In the genomic region with DNA sequence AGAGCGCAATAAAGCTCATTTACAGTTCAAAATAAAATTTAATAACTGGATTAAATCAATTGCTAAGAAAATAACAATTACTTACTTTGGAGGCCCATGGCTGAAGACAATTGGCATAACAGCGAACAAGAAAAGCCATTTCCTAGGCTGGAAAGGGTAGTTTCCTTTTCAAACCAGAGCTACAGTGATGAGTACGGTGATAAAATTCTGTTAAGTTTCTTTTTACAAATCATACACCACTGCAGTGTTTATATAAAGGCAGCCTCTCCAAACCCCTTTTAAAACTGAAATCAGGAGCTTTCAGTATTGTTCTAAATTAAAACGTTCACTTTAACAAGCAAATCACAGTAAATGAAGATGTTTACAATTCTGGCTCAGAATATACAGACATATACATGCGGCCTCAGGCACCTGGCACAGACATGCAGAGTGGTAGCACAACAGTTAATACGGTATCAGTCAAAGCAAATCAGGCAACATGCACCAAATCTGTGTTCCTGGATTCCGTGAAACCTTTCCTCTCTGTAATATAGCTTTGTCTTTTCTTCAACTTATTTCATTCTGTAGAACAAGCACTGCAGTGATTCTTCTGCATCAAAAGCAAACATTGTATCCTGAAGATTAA, we compare ENCODE assay signal across 11 cellular contexts.
DNase-seq lines count a peak whose midpoint lies in the region; ATAC-seq, FAIRE-seq and TF ChIP-seq lines count a peak whose summit lies in the region.
"Had no signal": no experiment of that assay in that cellular context is flagged by ENCODE, and none has a peak within 500 bp of the region (broad histone marks: within the 10 kb centered on the region; RNA-seq: fewer than 3 reads in every experiment).

No MANE protein-coding gene starts in this region.

- 78% methylated on average over 7 of the region's 7 CpGs for whole genome bisulfite sequencing in mammary epithelial cell (ENCODE audit: low coverage, missing lambda C conversion rate)
- 61 to 63% methylated on average over 6 to 7 of the region's 7 CpGs for WGBS in transverse colon (ENCODE audit: low coverage in 1 of 2), 2 donors

- peaks cover 7% of the 10 kb centered on the region for H3K79me2 ChIP-seq in mammary epithelial cell (ENCODE audit: insufficient read depth, low read length)

- H3K27me3 Mint-ChIP-seq in activated T-helper 17 cell treated with anti-CD3 and anti-CD28 coated beads, Interleukin-2, amount 50 U/mL, for 72 hours: no peaks in the 10 kb centered on the region

- H3K27ac Mint-ChIP-seq in activated T-helper 17 cell treated with anti-CD3 and anti-CD28 coated beads, Interleukin-2, amount 50 U/mL, for 72 hours: peak overlapping the region; percentile 65

- H3K9ac ChIP-seq in mammary epithelial cell (ENCODE audit: insufficient read depth, low read length): no peak overlapping the region

- BruUV-seq in mammary epithelial cell (replicated peaks; lab: Mats Ljungman, UMichigan): no TSS peak

- peaks cover 42% of the 10 kb centered on the region for H3K36me3 Mint-ChIP-seq in activated T-helper 17 cell treated with anti-CD3 and anti-CD28 coated beads, Interleukin-2, amount 50 U/mL, for 72 hours (ENCODE audit: low read depth)

- in situ Hi-C loops in mammary epithelial cell (cut with MboI; ENCODE audit: low sequenced_read_pairs in 2 of 2) (no loop called here), transverse colon (cut with MboI; ENCODE audit: low pct_ligation_motif_present in 1 of 4, low pct_unique_long_range_greater_than_20kb in 1 of 4, low sequenced_read_pairs in 3 of 4) (no loop called here)

- H3K27me3 ChIP-seq in breast epithelium: no peaks in the 10 kb centered on the region
- H3K27me3 ChIP-seq in mammary epithelial cell (ENCODE audit: insufficient read depth, low read length): no peaks in the 10 kb centered on the region
- H3K27me3 ChIP-seq in transverse colon: no peaks in the 10 kb centered on the region

- ATAC-seq in activated T-helper 17 cell treated with anti-CD3 and anti-CD28 coated beads, Interleukin-2, amount 50 U/mL, for 72 hours (replicated peaks): peak; percentile 61
- no peak for ATAC-seq in HG02840 (IDR thresholded peaks at IDR 0.05; ENCODE audit: low FRiP score, unreplicated experiment)

- TF ChIP-seq POLR2A in breast epithelium (IDR thresholded peaks at IDR 0.05) (no peak), transverse colon (IDR thresholded peaks at IDR 0.05) (no peak)

- intact Hi-C loops in breast epithelium (cut with DNase I; ENCODE audit: low total_unique reads): no loop called here
- intact Hi-C loops in mammary epithelial cell (cut with micrococcal nuclease): no loop called here
- intact Hi-C loops in transverse colon (cut with DNase I; ENCODE audit: low total_unique reads): no loop called here

- H3K4me1 Mint-ChIP-seq in activated T-helper 17 cell treated with anti-CD3 and anti-CD28 coated beads, Interleukin-2, amount 50 U/mL, for 72 hours: peaks cover 51% of the 10 kb centered on the region

- H3K4me1 ChIP-seq in breast epithelium (no peaks in the 10 kb centered on the region), mammary epithelial cell (ENCODE audit: insufficient read depth, low read length) (no peaks in the 10 kb centered on the region), transverse colon (peaks cover 0 to 19% (median 4%) of the 10 kb centered on the region in 4 donors)

- FAIRE-seq in islet of Langerhans (lab: Jason Lieb, UNC): peak; percentile 27

- no peaks in the 10 kb centered on the region for H3K9me3 Mint-ChIP-seq in activated T-helper 17 cell treated with anti-CD3 and anti-CD28 coated beads, Interleukin-2, amount 50 U/mL, for 72 hours

- dilution Hi-C loops in mammary epithelial cell (cut with HindIII; ENCODE audit: low sequenced_read_pairs): no loop called here

- TF ChIP-seq EP300 in transverse colon (IDR thresholded peaks at IDR 0.05; ENCODE audit: low read depth): no peak

- H3K4me3 ChIP-seq in breast epithelium (peak overlapping the region in 2 of 3 donors; percentile 32 to 46), mammary epithelial cell (replicated peaks in 1 of 3; ENCODE audit: insufficient read depth in 1 of 3, low read depth in 2 of 3, low read length in 3 of 3) (no peak overlapping the region), transverse colon (peak overlapping the region in 2 of 4 donors; percentile 4 to 9)

- no peak overlapping the region for H2AFZ ChIP-seq in mammary epithelial cell (ENCODE audit: low read depth, low read length)

- H4K20me1 ChIP-seq in mammary epithelial cell (ENCODE audit: insufficient read depth, low read length): no peaks in the 10 kb centered on the region

- TF ChIP-seq CTCF in breast epithelium (IDR thresholded peaks at IDR 0.05) (no peak), mammary epithelial cell (conservative IDR thresholded peaks at IDR 0.05 in 1 of 2, IDR thresholded peaks at IDR 0.05 in 1 of 2; ENCODE audit: extremely low read depth in 1 of 2, insufficient read depth in 1 of 2, low read depth in 1 of 2, low read length in 2 of 2) (no peak), transverse colon (IDR thresholded peaks at IDR 0.05) (no peak)

- H3K4me2 ChIP-seq in mammary epithelial cell (ENCODE audit: insufficient read depth, low read depth, low read length): no peak overlapping the region

- CTCF ChIA-PET in mammary epithelial cell (lab: Charles Lee; ENCODE audit: low non-redundant PET): no interaction called here

- peak overlapping the region; percentile 80 for H3K4me3 Mint-ChIP-seq in activated T-helper 17 cell treated with anti-CD3 and anti-CD28 coated beads, Interleukin-2, amount 50 U/mL, for 72 hours

- H3K36me3 ChIP-seq in breast epithelium: no peaks in the 10 kb centered on the region
- no peaks in the 10 kb centered on the region for H3K36me3 ChIP-seq in mammary epithelial cell (ENCODE audit: insufficient read depth, low read length)
- no peaks in the 10 kb centered on the region for H3K36me3 ChIP-seq in transverse colon

- DNase-seq in breast epithelium (ENCODE audit: low spot score in 2 of 2) (no peak), mammary epithelial cell (no peak), transverse colon (no peak), NOMO-1 treated with DMSO at 0.1 percent for 48 hours (lab: John Stamatoyannopoulos, UW; ENCODE audit: unreplicated experiment) (no peak)
- DNase-seq in activated effector memory CD4-positive, alpha-beta T cell treated with anti-CD3 and anti-CD28 coated beads, Interleukin-2, amount 50 U/mL, for 16 hours: no peak
- DNase-seq: NCI-H446, occipital lobe had no signal

- H3K27ac ChIP-seq in breast epithelium: peak overlapping the region in 1 of 2 donors; percentile 26
- no peak overlapping the region for H3K27ac ChIP-seq in mammary epithelial cell (ENCODE audit: insufficient read depth, low read depth, low read length)
- H3K27ac ChIP-seq in transverse colon: peak overlapping the region in 3 of 4 donors; percentile 22 to 34 (median 27)
- H3K27ac ChIP-seq: C4-2B had no signal

- no peaks in the 10 kb centered on the region for H3K9me3 ChIP-seq in breast epithelium
- H3K9me3 ChIP-seq in mammary epithelial cell (replicated peaks; ENCODE audit: insufficient read depth, low read length): no peaks in the 10 kb centered on the region
- no peaks in the 10 kb centered on the region for H3K9me3 ChIP-seq in transverse colon

Comparison
In these comparisons a context has a peak if more than half of its experiments do, and no peak if none do; other contexts are left out.
1. H3K4me3 ChIP-seq: peak in breast epithelium (2 of 3); none in mammary epithelial cell (0 of 3).